9 cellular contexts compared by ENCODE assay signal in the genomic region with DNA sequence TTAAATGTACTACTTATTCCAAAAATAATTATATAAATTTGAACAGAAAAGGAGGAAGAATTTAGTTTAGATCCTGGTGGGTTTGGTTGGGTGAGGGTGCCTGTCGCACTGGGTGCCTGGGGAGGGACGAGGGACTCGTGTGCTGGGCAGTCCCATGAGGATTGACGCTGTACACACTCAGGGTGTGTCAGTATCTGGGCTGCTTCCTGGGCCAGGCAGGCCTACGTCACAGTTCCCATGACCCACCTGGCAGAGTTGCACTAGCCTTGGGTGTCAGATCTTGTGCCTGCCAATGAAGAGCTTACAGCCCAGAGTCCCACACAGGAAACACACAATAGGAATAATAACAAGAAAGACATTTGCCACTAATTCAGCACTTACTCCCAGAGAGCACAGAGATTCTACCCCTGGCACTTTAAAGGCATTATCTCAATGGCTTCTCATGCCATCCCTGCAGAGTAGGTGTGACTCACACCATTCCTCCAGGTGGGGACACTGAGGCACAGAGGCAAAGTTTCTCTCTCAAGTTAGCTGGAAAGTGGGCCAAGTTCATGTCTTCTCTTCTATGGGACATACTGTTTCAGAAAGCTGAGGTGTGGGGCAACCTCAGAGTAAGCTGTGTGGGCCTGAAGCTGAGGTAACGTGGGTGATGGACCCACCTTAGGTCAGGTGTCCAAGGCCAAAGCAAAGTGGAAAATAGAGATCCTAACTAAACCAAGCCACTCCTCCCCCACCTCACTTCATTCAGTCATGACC. TPM values are rescaled to one million over a fixed set of nuclear protein-coding genes. Genes with fewer than 3 reads are reported as not detected.
A peak's percentile ranks its signal among the peaks of the same experiment; 100 is the strongest.
DNase-seq lines count a peak whose midpoint lies in the region; ATAC-seq, FAIRE-seq and TF ChIP-seq lines count a peak whose summit lies in the region.
"Had no signal": no experiment of that assay in that cellular context is flagged by ENCODE, and none has a peak within 500 bp of the region (broad histone marks: within the 10 kb centered on the region; RNA-seq: fewer than 3 reads in every experiment).

No MANE protein-coding gene starts in this region.

- POLR2A ChIA-PET in MCF 10A (lab: Yijun Ruan, JAX): interaction anchor here (0.6 to 10.7 kb wide), 16 partner anchors 8 to 173 kb away, joined by 3 to 184 read pairs (median 6); a partner anchor contains a TSS

- H3K27ac Mint-ChIP-seq in activated naive CD4-positive, alpha-beta T cell treated with anti-CD3 and anti-CD28 coated beads for 36 hours: peak overlapping the region; percentile 91
- H3K27ac Mint-ChIP-seq in MCF 10A (ENCODE audit: low read depth, unreplicated experiment): no peak overlapping the region
- H3K27ac Mint-ChIP-seq: dendritic cell treated with granulocyte-macrophage colony-stimulating factor and Interleukin-4, amounts not matched to agents 40 ng/mL and 50 ng/mL, for 4 days had no signal

- FAIRE-seq in frontal cortex (lab: Jason Lieb, UNC): no peak

- H3K27me3 Mint-ChIP-seq in activated naive CD4-positive, alpha-beta T cell treated with anti-CD3 and anti-CD28 coated beads for 36 hours (ENCODE audit: low read depth): no peaks in the 10 kb centered on the region
- H3K27me3 Mint-ChIP-seq in MCF 10A (ENCODE audit: insufficient read depth, unreplicated experiment): no peaks in the 10 kb centered on the region
- H3K27me3 Mint-ChIP-seq: dendritic cell treated with granulocyte-macrophage colony-stimulating factor and Interleukin-4, amounts not matched to agents 40 ng/mL and 50 ng/mL, for 4 days had no signal

- H3K4me3 Mint-ChIP-seq in activated naive CD4-positive, alpha-beta T cell treated with anti-CD3 and anti-CD28 coated beads for 36 hours: no peak overlapping the region
- H3K4me3 Mint-ChIP-seq in MCF 10A (ENCODE audit: unreplicated experiment): peak overlapping the region; percentile 34
- H3K4me3 Mint-ChIP-seq: dendritic cell treated with granulocyte-macrophage colony-stimulating factor and Interleukin-4, amounts not matched to agents 40 ng/mL and 50 ng/mL, for 4 days had no signal

- TF ChIP-seq EP300 in upper lobe of left lung (IDR thresholded peaks at IDR 0.05): peak in 2 of 4 donors; percentile 19 to 64

- no peaks in the 10 kb centered on the region for H3K9me3 Mint-ChIP-seq in activated naive CD4-positive, alpha-beta T cell treated with anti-CD3 and anti-CD28 coated beads for 36 hours
- H3K9me3 Mint-ChIP-seq in MCF 10A (ENCODE audit: unreplicated experiment): no peaks in the 10 kb centered on the region
- H3K9me3 Mint-ChIP-seq: dendritic cell treated with granulocyte-macrophage colony-stimulating factor and Interleukin-4, amounts not matched to agents 40 ng/mL and 50 ng/mL, for 4 days had no signal

- peak overlapping the region; percentile 98 to 100 (median 99) for H3K27ac ChIP-seq in right lobe of liver
- H3K27ac ChIP-seq in upper lobe of left lung: peak overlapping the region; percentile 93 to 99 (median 97)

- WGBS in right lobe of liver (ENCODE audit: insufficient coverage, low coverage, low lambda C conversion rate, missing lambda C conversion rate): 81% methylated on average over 3 of the region's 6 CpGs
- WGBS in upper lobe of left lung, 2 donors: 63 to 68% methylated on average over 6 of the region's 6 CpGs

- TF ChIP-seq POLR2A in right lobe of liver (IDR thresholded peaks at IDR 0.05) (peak; percentile 79), upper lobe of left lung (IDR thresholded peaks at IDR 0.05) (peak in 1 of 4 donors; percentile 23)

- no peak for TF ChIP-seq CTCF in MCF 10A (IDR thresholded peaks at IDR 0.05; ENCODE audit: unreplicated experiment)
- no peak for TF ChIP-seq CTCF in right lobe of liver (IDR thresholded peaks at IDR 0.05)
- no peak for TF ChIP-seq CTCF in upper lobe of left lung (IDR thresholded peaks at IDR 0.05)

- intact Hi-C loops in activated naive CD4-positive, alpha-beta T cell treated with anti-CD3 and anti-CD28 coated beads for 36 hours (cut with micrococcal nuclease): loop anchor here (1.0 kb wide), 1 partner anchor 28 kb away; no protein-coding TSS in a partner anchor
- intact Hi-C loops in MCF 10A (cut with micrococcal nuclease) (no loop called here), right lobe of liver (cut with DNase I) (no loop called here)

- H3K9me3 ChIP-seq in right lobe of liver (no peaks in the 10 kb centered on the region), upper lobe of left lung (no peaks in the 10 kb centered on the region)

- DNase-seq in activated naive CD4-positive, alpha-beta T cell treated with anti-CD3 and anti-CD28 coated beads for 36 hours: peak; percentile 82
- no peak for DNase-seq in activated naive CD4-positive, alpha-beta T cell (lab: John Stamatoyannopoulos, UW)
- DNase-seq in MCF 10A (ENCODE audit: unreplicated experiment): peak; percentile 89
- peak; percentile 77 to 88 (median 87) for DNase-seq in right lobe of liver
- DNase-seq in upper lobe of left lung: peak in 1 of 2 donors; percentile 65
- DNase-seq in frontal cortex (ENCODE audit: low spot score in 2 of 2): no peak
- no peak for DNase-seq in CD1c-positive myeloid dendritic cell (ENCODE audit: extremely low spot score)
- DNase-seq in NCI-H82 (lab: John Stamatoyannopoulos, UW): no peak

- CTCF ChIA-PET in activated naive CD4-positive, alpha-beta T cell treated with anti-CD3 and anti-CD28 coated beads for 36 hours (lab: Charles Lee): interaction anchor here (0.6 to 0.8 kb wide), 2 partner anchors 13 to 77 kb away, joined by 3 read pairs; no protein-coding TSS in a partner anchor
- CTCF ChIA-PET in MCF 10A (lab: Yijun Ruan, JAX): interaction anchor here (0.6 to 5.2 kb wide), 7 partner anchors 16 to 199 kb away, joined by 3 to 34 read pairs (median 5); no protein-coding TSS in a partner anchor

- peaks cover 19% of the 10 kb centered on the region for H3K36me3 Mint-ChIP-seq in activated naive CD4-positive, alpha-beta T cell treated with anti-CD3 and anti-CD28 coated beads for 36 hours (ENCODE audit: low read depth)
- H3K36me3 Mint-ChIP-seq in MCF 10A (ENCODE audit: insufficient read depth, unreplicated experiment): peaks cover 14% of the 10 kb centered on the region

- no peaks in the 10 kb centered on the region for H3K36me3 ChIP-seq in right lobe of liver
- H3K36me3 ChIP-seq in upper lobe of left lung: peaks cover 0 to 3% (median 0%) of the 10 kb centered on the region in 4 donors

- peaks cover 0 to 43% (median 23%) of the 10 kb centered on the region in 4 donors for H3K4me1 ChIP-seq in right lobe of liver
- H3K4me1 ChIP-seq in upper lobe of left lung: peaks cover 64 to 84% (median 74%) of the 10 kb centered on the region in 4 donors

- H3K27me3 ChIP-seq in right lobe of liver (no peaks in the 10 kb centered on the region), upper lobe of left lung (no peaks in the 10 kb centered on the region)

- no peak overlapping the region for H3K4me3 ChIP-seq in right lobe of liver
- H3K4me3 ChIP-seq in upper lobe of left lung: no peak overlapping the region

- peak; percentile 18 to 56 (median 53) for ATAC-seq in right lobe of liver
- ATAC-seq in upper lobe of left lung (ENCODE audit: low FRiP score in 2 of 2): no peak

- peaks cover 44% of the 10 kb centered on the region for H3K4me1 Mint-ChIP-seq in activated naive CD4-positive, alpha-beta T cell treated with anti-CD3 and anti-CD28 coated beads for 36 hours (ENCODE audit: low read depth)
- H3K4me1 Mint-ChIP-seq in MCF 10A (ENCODE audit: insufficient read depth, unreplicated experiment): peaks cover 31% of the 10 kb centered on the region

- BruUV-seq in MCF 10A (replicated peaks; lab: Mats Ljungman, UMichigan): no TSS peak

RNA-seq across cellular contexts. Expression of a gene that starts 1.3 kb away (rescaled TPM):
- total RNA-seq in activated naive CD4-positive, alpha-beta T cell treated with anti-CD3 and anti-CD28 coated beads for 36 hours: 1 to 10 TPM; 5.5 to 5.8 TPM
- total RNA-seq in MCF 10A (2022) (8.3 and 11.8 TPM in 2 replicates), right lobe of liver (10 to 100 TPM in 3 of 6 experiments, 1 to 10 TPM in 3; 2.0 to 43.3 (median 16.6) TPM), upper lobe of left lung (10 to 100 TPM in 5 of 6 donors, 1 to 10 TPM in 1; 6.3 to 34.0 (median 15.9) TPM), frontal cortex (3.3 TPM)

Comparison
In these comparisons a context has a peak if more than half of its experiments do, and no peak if none do; other contexts are left out.
1. DNase-seq: peak in activated naive CD4-positive, alpha-beta T cell treated with anti-CD3 and anti-CD28 coated beads for 36 hours (single experiment), MCF 10A (single experiment) and right lobe of liver (3 of 3); none in activated naive CD4-positive, alpha-beta T cell (0 of 4), frontal cortex (0 of 2), CD1c-positive myeloid dendritic cell (single experiment) and NCI-H82 (single experiment).
2. ATAC-seq: peak in right lobe of liver (4 of 4); none in upper lobe of left lung (0 of 2).